In the genomic region with DNA sequence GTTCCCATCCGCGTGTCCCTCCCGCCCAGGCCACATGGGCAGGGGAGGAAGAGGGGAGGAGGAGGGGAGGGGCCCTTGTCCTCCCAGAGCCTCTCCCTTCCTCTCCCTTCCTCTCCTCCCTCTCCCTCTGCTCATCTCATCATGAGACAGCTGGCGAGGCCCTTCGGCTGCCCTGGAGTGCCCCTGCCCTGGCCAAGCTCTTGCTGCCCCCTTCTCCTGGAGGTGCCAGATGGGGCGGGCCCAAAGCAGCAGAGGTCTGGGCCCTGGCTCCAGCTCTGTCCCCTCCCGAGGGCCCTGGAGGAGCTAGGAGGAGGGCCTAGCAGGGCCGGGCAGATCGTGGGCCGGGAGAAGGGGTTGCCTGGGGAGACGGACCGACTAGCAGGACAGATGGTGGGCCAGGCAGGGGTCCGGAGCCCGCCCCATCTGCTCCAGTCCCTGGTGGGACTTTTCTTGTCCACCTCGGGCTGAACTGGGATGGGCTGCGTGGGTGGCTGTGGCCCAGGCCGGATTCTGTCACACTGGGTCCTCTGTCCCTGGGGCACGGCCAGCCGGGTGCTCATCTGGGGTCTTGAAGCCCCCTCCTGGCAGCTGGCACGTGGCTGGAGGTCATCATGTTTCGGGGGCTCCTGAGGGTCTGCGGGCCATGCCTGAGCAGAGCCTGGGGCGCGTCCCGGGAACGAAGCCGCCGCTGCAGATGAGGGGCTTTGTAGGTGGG, we compare ENCODE assay signal across 1 cellular context.
TF ChIP-seq lines count a peak whose summit lies in the region.

No MANE protein-coding gene starts in this region.

TF ChIP-seq in WTC11, 78 proteins besides CTCF, POLR2A, EP300 and RAD21 (continued from another document):
- TF ChIP-seq ZBTB43 (CRISPR knock-in tag; IDR thresholded peaks at IDR 0.05): no peak
- no peak for TF ChIP-seq ZNF232 (CRISPR knock-in tag; IDR thresholded peaks at IDR 0.05)
- TF ChIP-seq AR (CRISPR knock-in tag; IDR thresholded peaks at IDR 0.05): no peak
- TF ChIP-seq GRHL2 (CRISPR knock-in tag; IDR thresholded peaks at IDR 0.05; ENCODE audit: insufficient replicate concordance, severe bottlenecking): no peak
- no peak for TF ChIP-seq TP53 (CRISPR knock-in tag; IDR thresholded peaks at IDR 0.05)
- TF ChIP-seq CREB1 (CRISPR knock-in tag; IDR thresholded peaks at IDR 0.05): no peak
- no peak for TF ChIP-seq JAZF1 (CRISPR knock-in tag; IDR thresholded peaks at IDR 0.05)
- no peak for TF ChIP-seq ZMAT4 (CRISPR knock-in tag; IDR thresholded peaks at IDR 0.05)
- no peak for TF ChIP-seq IRF2 (CRISPR knock-in tag; IDR thresholded peaks at IDR 0.05; ENCODE audit: borderline replicate concordance, low read depth)
